Comparison of ENCODE assay signal across 15 cellular contexts in the genomic region with DNA sequence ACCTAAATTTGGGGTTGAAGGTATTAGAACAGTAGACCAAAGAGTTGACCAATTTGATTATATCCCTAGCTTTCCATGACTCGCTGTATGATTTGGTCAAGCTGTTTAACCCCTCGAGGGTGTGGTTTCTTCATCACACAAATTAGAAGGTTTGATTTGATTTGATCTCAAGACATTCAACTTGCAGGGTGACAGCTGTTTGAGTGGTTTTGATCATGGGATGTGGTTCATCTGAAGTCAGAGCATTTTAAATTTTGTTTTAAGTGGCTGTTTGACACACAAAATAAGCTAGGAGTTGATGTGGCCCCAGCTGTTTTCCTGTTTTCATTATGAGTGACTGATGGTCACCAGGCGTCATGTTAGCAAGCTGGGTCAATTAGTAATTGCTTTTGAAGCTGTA. TPM values are rescaled to one million over a fixed set of nuclear protein-coding genes. Genes with fewer than 3 reads are reported as not detected.
"Had no signal": no experiment of that assay in that cellular context is flagged by ENCODE, and none has a peak within 500 bp of the region (broad histone marks: within the 10 kb centered on the region; RNA-seq: fewer than 3 reads in every experiment).

No MANE protein-coding gene starts in this region.

RNA-seq across cellular contexts. Expression of a gene that starts 52.7 kb away (rescaled TPM):
- total RNA-seq: activated B cell treated with CpG ODN at 0.5 μM for 24 hours; astrocyte; endothelial cell of umbilical vein; fibroblast of lung; fibroblast of villous mesenchyme; gastroesophageal sphincter; left ventricle myocardium inferior; lung; mononuclear cell; posterior vena cava; skeletal muscle tissue; subcutaneous adipose tissue; T-helper 2 cell treated with Interferon-gamma antibody and Interleukin-4, amounts not matched to agents 100 ng/mL and 5 ng/mL, for 36 hours; thoracic aorta; uterus had no signal
